In the genomic region with DNA sequence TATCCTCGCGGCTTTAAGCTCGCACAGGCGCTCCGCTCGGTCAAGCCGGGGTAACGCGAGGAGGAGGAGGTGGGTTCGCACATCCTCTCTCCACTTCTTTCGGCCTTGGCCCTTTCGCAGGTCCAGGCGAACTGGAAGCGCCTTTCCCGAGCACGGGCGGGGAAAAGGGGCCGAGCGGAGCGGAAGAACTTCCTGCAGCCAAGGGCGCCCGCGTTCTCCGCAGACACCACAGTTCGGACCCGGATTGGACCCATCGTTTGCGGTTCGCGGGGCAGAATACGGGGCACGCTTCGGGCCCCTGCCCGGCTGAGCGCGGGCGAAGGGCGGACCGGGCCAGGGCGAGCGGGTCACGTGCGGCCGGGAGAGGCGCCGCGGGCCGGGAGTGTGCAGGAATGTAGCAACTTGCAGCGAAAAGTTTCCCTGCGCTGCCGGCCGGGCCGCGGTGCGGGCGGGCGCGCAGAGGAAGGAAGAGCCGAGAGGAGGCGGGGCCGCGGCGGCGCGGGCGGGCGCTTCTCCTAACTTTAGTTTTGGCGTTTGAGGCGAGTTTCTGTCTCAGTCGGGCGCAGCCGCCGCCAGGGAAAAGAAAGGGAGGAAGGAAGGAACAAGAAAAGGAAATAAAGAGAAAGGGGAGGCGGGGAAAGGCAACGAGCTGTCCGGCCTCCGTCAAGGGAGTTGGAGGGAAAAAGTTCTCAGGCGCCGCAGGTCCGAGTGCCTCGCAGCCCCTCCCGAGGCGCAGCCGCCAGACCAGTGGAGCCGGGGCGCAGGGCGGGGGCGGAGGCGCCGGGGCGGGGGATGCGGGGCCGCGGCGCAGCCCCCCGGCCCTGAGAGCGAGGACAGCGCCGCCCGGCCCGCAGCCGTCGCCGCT, we compare ENCODE assay signal across 1 cellular context.
A peak's percentile ranks its signal among the peaks of the same experiment; 100 is the strongest.
TF ChIP-seq lines count a peak whose summit lies in the region.

Gene YAP1 (plus strand): TSS at position 552 of the 865 bp plus-strand sequence. CDS start 402 bp downstream, outside the sequence.

TF ChIP-seq in HepG2, 621 proteins besides CTCF, POLR2A, EP300 and RAD21 (continued from another document and continues in another):
- TF ChIP-seq ZNF597 (CRISPR knock-in tag; IDR thresholded peaks at IDR 0.05) (no peak), DR1 (CRISPR knock-in tag; IDR thresholded peaks at IDR 0.05) (peak; percentile 29; the same call in 1 of the 2 replicates), ZNF34 (CRISPR knock-in tag; IDR thresholded peaks at IDR 0.05; ENCODE audit: borderline replicate concordance) (no peak; the same call in 1 of the 2 replicates), HMG20B (CRISPR knock-in tag; conservative IDR thresholded peaks at IDR 0.05) (no peak; the same call in 1 of the 2 replicates), PHF5A (CRISPR knock-in tag; IDR thresholded peaks at IDR 0.05; ENCODE audit: low read depth, unreplicated experiment) (no peak), ZBTB21 (CRISPR knock-in tag; IDR thresholded peaks at IDR 0.05) (no peak), ZFAT (CRISPR knock-in tag; conservative IDR thresholded peaks at IDR 0.05) (no peak), ZNF160 (CRISPR knock-in tag; IDR thresholded peaks at IDR 0.05) (peak; percentile 82), SRY (CRISPR knock-in tag; IDR thresholded peaks at IDR 0.05) (no peak; the same call in 1 of the 2 replicates), ZNF432 (CRISPR knock-in tag; IDR thresholded peaks at IDR 0.05; ENCODE audit: borderline replicate concordance) (no peak), SPEN (CRISPR knock-in tag; IDR thresholded peaks at IDR 0.05; ENCODE audit: low read depth) (peak; percentile 69), ZNF567 (CRISPR knock-in tag; IDR thresholded peaks at IDR 0.05; ENCODE audit: borderline replicate concordance) (peak; percentile 61; the same call in 1 of the 2 replicates), ZMYM3 (CRISPR knock-in tag; IDR thresholded peaks at IDR 0.05) (0 out of 2 replicates have a peak, but pooled peaks have one; percentile 24), SYNCRIP (IDR thresholded peaks at IDR 0.05; ENCODE audit: insufficient read depth, low read depth, low read length) (no peak), ZNF260 (CRISPR knock-in tag; IDR thresholded peaks at IDR 0.05; ENCODE audit: borderline replicate concordance, low read depth) (no peak), ZNF556 (CRISPR knock-in tag; IDR thresholded peaks at IDR 0.05; ENCODE audit: borderline replicate concordance) (peak; percentile 78; the same call in 1 of the 2 replicates), THYN1 (CRISPR knock-in tag; IDR thresholded peaks at IDR 0.05; ENCODE audit: borderline replicate concordance, low read depth) (no peak), E2F1 (CRISPR knock-in tag; IDR thresholded peaks at IDR 0.05) (peak; percentile 82), ZNF263 (CRISPR knock-in tag; IDR thresholded peaks at IDR 0.05) (peak; percentile 49; the same call in 1 of the 2 replicates), ZNF256 (CRISPR knock-in tag; conservative IDR thresholded peaks at IDR 0.05) (no peak), ZNF703 (CRISPR knock-in tag; IDR thresholded peaks at IDR 0.05; ENCODE audit: borderline replicate concordance) (peak; percentile 77; the same call in 1 of the 2 replicates), PRPF4 (IDR thresholded peaks at IDR 0.05; ENCODE audit: low read depth, low read length, poor library complexity, severe bottlenecking) (no peak), ZNF276 (CRISPR knock-in tag; IDR thresholded peaks at IDR 0.05; ENCODE audit: low read depth) (no peak; the same call in 1 of the 2 replicates), MAFG (CRISPR knock-in tag; IDR thresholded peaks at IDR 0.05) (no peak), PRDM15 (CRISPR knock-in tag; IDR thresholded peaks at IDR 0.05) (no peak), ZFY (CRISPR knock-in tag; IDR thresholded peaks at IDR 0.05) (peak; percentile 86), TAF15 (IDR thresholded peaks at IDR 0.05; ENCODE audit: low read depth, low read length, poor library complexity, severe bottlenecking) (peak; percentile 22), KMT2A (CRISPR knock-in tag; IDR thresholded peaks at IDR 0.05) (peak; percentile 94), ZNF775 (CRISPR knock-in tag; IDR thresholded peaks at IDR 0.05; ENCODE audit: borderline replicate concordance) (no peak), RAD51 (IDR thresholded peaks at IDR 0.05; ENCODE audit: borderline replicate concordance) (no peak), SKI (IDR thresholded peaks at IDR 0.05; ENCODE audit: partially characterized antibody) (peak; percentile 81), JUND (CRISPR knock-in tag; IDR thresholded peaks at IDR 0.05) (0 out of 2 replicates have a peak, but pooled peaks have one; percentile 8), ZFP37 (CRISPR knock-in tag; IDR thresholded peaks at IDR 0.05; ENCODE audit: borderline replicate concordance) (no peak; the same call in 1 of the 2 replicates), ZNF224 (CRISPR knock-in tag; IDR thresholded peaks at IDR 0.05) (no peak), ZBTB7B (CRISPR knock-in tag; IDR thresholded peaks at IDR 0.05) (peak; percentile 59; the same call in 1 of the 2 replicates), POGZ (CRISPR knock-in tag; IDR thresholded peaks at IDR 0.05) (peak; percentile 64; the same call in 1 of the 2 replicates), ELF4 (CRISPR knock-in tag; IDR thresholded peaks at IDR 0.05; ENCODE audit: borderline replicate concordance) (no peak), ZNF879 (CRISPR knock-in tag; IDR thresholded peaks at IDR 0.05) (no peak), ZNF570 (CRISPR knock-in tag; IDR thresholded peaks at IDR 0.05; ENCODE audit: borderline replicate concordance) (0 out of 2 replicates have a peak, but pooled peaks have one; percentile 65), KLF12 (CRISPR knock-in tag; IDR thresholded peaks at IDR 0.05; ENCODE audit: borderline replicate concordance) (peak; percentile 54; the same call in 1 of the 2 replicates), NAIF1 (CRISPR knock-in tag; IDR thresholded peaks at IDR 0.05; ENCODE audit: borderline replicate concordance) (peak; percentile 31; the same call in 1 of the 2 replicates), TCF7 (IDR thresholded peaks at IDR 0.05; ENCODE audit: low read depth) (0 out of 2 replicates have a peak, but pooled peaks have one; percentile 10), SP2 (CRISPR knock-in tag; IDR thresholded peaks at IDR 0.05) (peak; percentile 52), STAT5B (CRISPR knock-in tag; IDR thresholded peaks at IDR 0.05) (peak; percentile 40; the same call in 1 of the 2 replicates), TCF7L2 (IDR thresholded peaks at IDR 0.05; ENCODE audit: low read depth, low read length) (no peak), ZNF777 (CRISPR knock-in tag; IDR thresholded peaks at IDR 0.05) (peak; percentile 53), ZNF773 (CRISPR knock-in tag; IDR thresholded peaks at IDR 0.05; ENCODE audit: borderline replicate concordance) (peak; percentile 79; the same call in 1 of the 2 replicates), ARNT (IDR thresholded peaks at IDR 0.05) (no peak), ZNF782 (CRISPR knock-in tag; IDR thresholded peaks at IDR 0.05; ENCODE audit: borderline replicate concordance) (peak; percentile 44), ZNF749 (CRISPR knock-in tag; IDR thresholded peaks at IDR 0.05; ENCODE audit: borderline replicate concordance) (no peak; the same call in 1 of the 2 replicates), RBM39 (IDR thresholded peaks at IDR 0.05; ENCODE audit: low read depth, low read length, poor library complexity, severe bottlenecking) (peak; percentile 86), ZNF891 (CRISPR knock-in tag; IDR thresholded peaks at IDR 0.05) (peak; percentile 53), PHF21A (CRISPR knock-in tag; IDR thresholded peaks at IDR 0.05) (peak; percentile 92), PAF1 (CRISPR knock-in tag; IDR thresholded peaks at IDR 0.05) (no peak), NFIC (IDR thresholded peaks at IDR 0.05; ENCODE audit: low read length) (no peak), KAT7 (CRISPR knock-in tag; IDR thresholded peaks at IDR 0.05; ENCODE audit: borderline replicate concordance) (peak; percentile 84; the same call in 1 of the 2 replicates)
- TF ChIP-seq, protein P1, sequence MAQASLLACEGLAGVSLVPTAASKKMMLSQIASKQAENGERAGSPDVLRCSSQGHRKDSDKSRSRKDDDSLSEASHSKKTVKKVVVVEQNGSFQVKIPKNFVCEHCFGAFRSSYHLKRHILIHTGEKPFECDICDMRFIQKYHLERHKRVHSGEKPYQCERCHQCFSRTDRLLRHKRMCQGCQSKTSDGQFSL (CRISPR knock-in tag; IDR thresholded peaks at IDR 0.05) = 0 out of 2 replicates have a peak, but pooled peaks have one; percentile 58
- TF ChIP-seq, protein P2, sequence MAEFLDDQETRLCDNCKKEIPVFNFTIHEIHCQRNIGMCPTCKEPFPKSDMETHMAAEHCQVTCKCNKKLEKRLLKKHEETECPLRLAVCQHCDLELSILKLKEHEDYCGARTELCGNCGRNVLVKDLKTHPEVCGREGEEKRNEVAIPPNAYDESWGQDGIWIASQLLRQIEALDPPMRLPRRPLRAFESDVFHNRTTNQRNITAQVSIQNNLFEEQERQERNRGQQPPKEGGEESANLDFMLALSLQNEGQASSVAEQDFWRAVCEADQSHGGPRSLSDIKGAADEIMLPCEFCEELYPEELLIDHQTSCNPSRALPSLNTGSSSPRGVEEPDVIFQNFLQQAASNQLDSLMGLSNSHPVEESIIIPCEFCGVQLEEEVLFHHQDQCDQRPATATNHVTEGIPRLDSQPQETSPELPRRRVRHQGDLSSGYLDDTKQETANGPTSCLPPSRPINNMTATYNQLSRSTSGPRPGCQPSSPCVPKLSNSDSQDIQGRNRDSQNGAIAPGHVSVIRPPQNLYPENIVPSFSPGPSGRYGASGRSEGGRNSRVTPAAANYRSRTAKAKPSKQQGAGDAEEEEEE (CRISPR knock-in tag; IDR thresholded peaks at IDR 0.05; ENCODE audit: borderline replicate concordance) = no peak
- TF ChIP-seq, protein P3, sequence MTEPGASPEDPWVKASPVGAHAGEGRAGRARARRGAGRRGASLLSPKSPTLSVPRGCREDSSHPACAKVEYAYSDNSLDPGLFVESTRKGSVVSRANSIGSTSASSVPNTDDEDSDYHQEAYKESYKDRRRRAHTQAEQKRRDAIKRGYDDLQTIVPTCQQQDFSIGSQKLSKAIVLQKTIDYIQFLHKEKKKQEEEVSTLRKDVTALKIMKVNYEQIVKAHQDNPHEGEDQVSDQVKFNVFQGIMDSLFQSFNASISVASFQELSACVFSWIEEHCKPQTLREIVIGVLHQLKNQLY (CRISPR knock-in tag; IDR thresholded peaks at IDR 0.05) = no peak
